8 cellular contexts compared by ENCODE assay signal in genomic region chr2:145100301-145100700, GRCh38.
"Had no signal": no experiment of that assay in that cellular context is flagged by ENCODE, and none has a peak within 500 bp of the region (broad histone marks: within the 10 kb centered on the region; RNA-seq: fewer than 3 reads in every experiment).

No MANE protein-coding gene starts in this region.

- H3K4me1 Mint-ChIP-seq: IgD-negative memory B cell had no signal

- H3K27ac Mint-ChIP-seq: GM23338, HFFc6, IgD-negative memory B cell had no signal

- H3K9me3 Mint-ChIP-seq: GM23338, HFFc6 had no signal

- H3K9me3 ChIP-seq: HAP-1 had no signal

- H3K36me3 ChIP-seq: HAP-1 had no signal

- ATAC-seq: GM23338, HCT116, HepG2 had no signal

- H3K4me2 ChIP-seq: GM23338 had no signal

- H3K36me3 Mint-ChIP-seq: IgD-negative memory B cell had no signal

- H3K4me1 ChIP-seq: HAP-1 had no signal

- DNase-seq: H7, HFFc6 had no signal

- H3K4me3 Mint-ChIP-seq: GM23338, HFFc6, IgD-negative memory B cell had no signal

- H2AFZ ChIP-seq: GM23338 had no signal

- H3K4me3 ChIP-seq: GM23338, HAP-1 had no signal

- FAIRE-seq: HepG2 had no signal

- H3K27ac ChIP-seq: HL-60 had no signal
